In genomic region chr22:29480512-29481264, GRCh38 we compare ENCODE assay signal across 8 cellular contexts. TPM values are rescaled to one million over a fixed set of nuclear protein-coding genes. Genes with fewer than 3 reads are reported as not detected.
DNase-seq lines count a peak whose midpoint lies in the region; ATAC-seq and TF ChIP-seq lines count a peak whose summit lies in the region.

No MANE protein-coding gene starts in this region.

- no peaks in the 10 kb centered on the region for H3K9me3 Mint-ChIP-seq in T-helper 1 cell treated with Interleukin-12 subunit alpha and Interleukin-12 subunit beta and Interleukin-4 antibody, amounts not matched to agents 30 μg/mL and 1 μg/mL, for 36 hours

- peak overlapping the region; percentile 67 for H3K4me3 Mint-ChIP-seq in T-helper 1 cell treated with Interleukin-12 subunit alpha and Interleukin-12 subunit beta and Interleukin-4 antibody, amounts not matched to agents 30 μg/mL and 1 μg/mL, for 36 hours

- TF ChIP-seq CTCF in mucosa of descending colon (IDR thresholded peaks at IDR 0.05): no peak

- no peak overlapping the region for H3K4me3 ChIP-seq in mucosa of descending colon

- H3K4me1 Mint-ChIP-seq in T-helper 1 cell treated with Interleukin-12 subunit alpha and Interleukin-12 subunit beta and Interleukin-4 antibody, amounts not matched to agents 30 μg/mL and 1 μg/mL, for 36 hours (ENCODE audit: low read depth): peaks cover 12% of the 10 kb centered on the region

- peak; percentile 91 for DNase-seq in ELF-1 (ENCODE audit: low read depth, low spot score)
- DNase-seq in dermis blood vessel endothelial cell: peak; percentile 58
- peak in 1 of 3 donors; percentile 31 for DNase-seq in mucosa of descending colon

- H3K27me3 Mint-ChIP-seq in T-helper 1 cell treated with Interleukin-12 subunit alpha and Interleukin-12 subunit beta and Interleukin-4 antibody, amounts not matched to agents 30 μg/mL and 1 μg/mL, for 36 hours (ENCODE audit: low read depth): peaks cover 43% of the 10 kb centered on the region

- H3K27ac ChIP-seq in temporal lobe (ENCODE audit: low read depth, low read length): peak overlapping the region; percentile 36

- no peaks in the 10 kb centered on the region for H3K9me3 ChIP-seq in mucosa of descending colon

- peak; percentile 28 for ATAC-seq in mucosa of descending colon
- ATAC-seq in GM18858 (IDR thresholded peaks at IDR 0.05; ENCODE audit: unreplicated experiment): no peak
- ATAC-seq in GM18873 (IDR thresholded peaks at IDR 0.05; ENCODE audit: low FRiP score, unreplicated experiment): no peak
- no peak for ATAC-seq in GM19467 (IDR thresholded peaks at IDR 0.05; ENCODE audit: unreplicated experiment)

- H3K4me1 ChIP-seq in mucosa of descending colon (ENCODE audit: low read depth): peaks cover 9% of the 10 kb centered on the region

- H3K36me3 ChIP-seq in mucosa of descending colon (ENCODE audit: low read depth): no peaks in the 10 kb centered on the region

- intact Hi-C loops in mucosa of descending colon (cut with DNase I, micrococcal nuclease): no loop called here

- H3K27ac Mint-ChIP-seq in T-helper 1 cell treated with Interleukin-12 subunit alpha and Interleukin-12 subunit beta and Interleukin-4 antibody, amounts not matched to agents 30 μg/mL and 1 μg/mL, for 36 hours: no peak overlapping the region

- peaks cover 3% of the 10 kb centered on the region for H3K36me3 Mint-ChIP-seq in T-helper 1 cell treated with Interleukin-12 subunit alpha and Interleukin-12 subunit beta and Interleukin-4 antibody, amounts not matched to agents 30 μg/mL and 1 μg/mL, for 36 hours (ENCODE audit: low read depth)

RNA-seq across cellular contexts. Expression of gene NEFH, which starts 0.7 kb away (rescaled TPM):
- total RNA-seq in dermis blood vessel endothelial cell: under 0.01 and 0.56 TPM in 2 replicates
- total RNA-seq in mucosa of descending colon: 1 to 10 TPM in 1 of 3 donors, under 1 TPM in 2; 0.19 to 2.3 (median 0.23) TPM
- total RNA-seq in temporal lobe: 0.49 TPM

RNA-seq across cellular contexts. Expression of gene RFPL1, which starts 42.3 kb away (rescaled TPM):
- total RNA-seq in dermis blood vessel endothelial cell (not detected in 2 replicates), mucosa of descending colon (not detected), temporal lobe (not detected)
